In the genomic region with DNA sequence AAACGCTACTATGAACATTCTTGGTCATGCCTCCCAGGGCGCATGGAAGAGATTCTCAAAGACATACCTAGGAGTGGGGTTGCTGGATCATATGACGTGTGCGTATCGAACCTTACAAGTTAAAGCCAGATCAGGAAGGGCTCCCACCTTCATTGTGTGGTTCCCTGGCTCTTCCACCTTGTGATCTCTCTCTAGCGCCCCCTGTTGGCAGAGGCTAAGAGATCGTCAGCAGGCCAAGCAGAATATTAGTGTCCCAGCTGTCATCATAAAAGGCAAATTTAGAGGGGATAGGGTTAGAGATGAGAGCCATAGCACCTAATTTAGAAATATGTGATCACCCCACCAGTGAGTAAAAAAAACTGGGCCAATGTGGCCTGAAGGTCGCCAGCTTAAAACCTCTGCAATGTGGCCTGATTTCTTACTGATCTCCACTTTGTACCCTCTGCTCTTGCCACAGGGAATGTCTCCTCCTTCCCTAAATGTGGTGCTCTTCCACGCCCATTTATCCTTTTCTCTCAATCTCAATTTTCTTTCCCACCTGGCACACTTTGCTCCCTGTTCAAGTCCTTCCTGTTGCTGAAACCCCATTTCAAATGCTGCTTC, we compare ENCODE assay signal across 8 cellular contexts.
DNase-seq lines count a peak whose midpoint lies in the region; ATAC-seq and TF ChIP-seq lines count a peak whose summit lies in the region.

No MANE protein-coding gene starts in this region.

- no peak overlapping the region for H2BK120ac ChIP-seq in IMR-90 (ENCODE audit: low read depth, low read length)

- no peak overlapping the region for H2AK9ac ChIP-seq in IMR-90 (replicated peaks; ENCODE audit: low read depth, low read length, poor library complexity)

- in situ Hi-C loops in IMR-90 (cut with MboI; ENCODE audit: low sequenced_read_pairs), result loop anchor here (5.0 kb wide), 1 partner anchor 248 kb away; no protein-coding TSS in a partner anchor

- no peak overlapping the region for H2BK15ac ChIP-seq in IMR-90 (ENCODE audit: low read depth, low read length)

- dilution Hi-C loops in IMR-90 (cut with HindIII; ENCODE audit: low sequenced_read_pairs, unreplicated experiment), result no loop called here

- POLR2A ChIA-PET in IMR-90 (lab: Charles Lee; ENCODE audit: unreplicated experiment), result no interaction called here

- CTCF ChIA-PET in IMR-90 (lab: Yijun Ruan, JAX), result interaction anchor here (0.6 to 3.2 kb wide), 5 partner anchors 10 to 391 kb away, joined by 3 to 16 read pairs (median 3); no protein-coding TSS in a partner anchor

- H3K4me3 ChIP-seq in IMR-90 (ENCODE audit: insufficient read depth, low read depth, low read length), result no peak overlapping the region
- no peak overlapping the region for H3K4me3 ChIP-seq in adrenal gland

- H3K23ac ChIP-seq in IMR-90 (ENCODE audit: low read depth, low read length), result no peak overlapping the region

- no peak overlapping the region for H2BK20ac ChIP-seq in IMR-90 (ENCODE audit: low read depth, low read length)

- H2BK5ac ChIP-seq in IMR-90 (ENCODE audit: low read depth, low read length, poor library complexity, severe bottlenecking), result no peak overlapping the region

- intact Hi-C loops in IMR-90 (cut with micrococcal nuclease) (loop anchor here (1.0 to 5.0 kb wide), 2 partner anchors 73 to 247 kb away; no protein-coding TSS in a partner anchor), adrenal gland (cut with DNase I) (loop anchor here (5.0 kb wide), 2 partner anchors 68 to 248 kb away; no protein-coding TSS in a partner anchor)

- H3K18ac ChIP-seq in IMR-90 (ENCODE audit: low read depth, low read length), result no peak overlapping the region

- H3K9me1 ChIP-seq in IMR-90 (ENCODE audit: insufficient read depth, low read length), result no peaks in the 10 kb centered on the region

- H4K20me1 ChIP-seq in IMR-90 (ENCODE audit: insufficient read depth, low read length), result no peaks in the 10 kb centered on the region

- DNase-seq in EH (ENCODE audit: low read depth) (peak; percentile 64), IMR-90 (peak; percentile 51), SW480 (ENCODE audit: low spot score) (peak; percentile 27), adrenal gland (peak; percentile 43 to 79 (median 76)), hepatic stellate cell (ENCODE audit: low spot score) (peak; percentile 47)
- DNase-seq in stimulated activated CD4-positive, alpha-beta T cell treated with anti-CD3 and anti-CD28 coated beads, Interleukin-12 subunit alpha, Interleukin-12 subunit beta, amount 100 ng/mL, for 48 hours (ENCODE audit: low read depth in 2 of 3, low spot score in 1 of 3), result peak; percentile 29 to 69 (median 53)

- H3K4me1 ChIP-seq in IMR-90 (ENCODE audit: control insufficient read depth, insufficient read depth, low read length) (no peaks in the 10 kb centered on the region), adrenal gland (replicated peaks in 1 of 2) (no peaks in the 10 kb centered on the region)

- H4K8ac ChIP-seq in IMR-90 (ENCODE audit: low read depth in 2 of 2, low read length in 2 of 2), result no peak overlapping the region

- no peak for TF ChIP-seq POLR2A in IMR-90 (IDR thresholded peaks at IDR 0.05; ENCODE audit: low read depth, low read length)
- no peak for TF ChIP-seq POLR2A in adrenal gland (IDR thresholded peaks at IDR 0.05)

- no peak overlapping the region for H4K5ac ChIP-seq in IMR-90 (ENCODE audit: low read depth, low read length)

- WGBS in IMR-90 (ENCODE audit: extremely low coverage in 2 of 2, insufficient read length in 1 of 2), 2 experiments, result 53% methylated on average over 2 of the region's 9 CpGs; no CpG with 5 or more reads in 1 of the 2 experiments
- WGBS in adrenal gland, 4 donors, result 37 to 42% (median 41%) methylated on average over 9 of the region's 9 CpGs

- H2AFZ ChIP-seq in IMR-90 (replicated peaks; ENCODE audit: low read length, poor library complexity), result no peak overlapping the region

- no peak overlapping the region for H3K56ac ChIP-seq in IMR-90 (ENCODE audit: extremely low read depth, insufficient read depth, low read length)

- ATAC-seq in IMR-90 (ENCODE audit: low read depth) (peak; percentile 73), GM19023 (IDR thresholded peaks at IDR 0.05; ENCODE audit: unreplicated experiment) (no peak), HG02763 (IDR thresholded peaks at IDR 0.05; ENCODE audit: unreplicated experiment) (no peak)

- TF ChIP-seq RAD21 in IMR-90 (IDR thresholded peaks at IDR 0.05; ENCODE audit: low read length), result peak; percentile 67

- no peak overlapping the region for H3K4ac ChIP-seq in IMR-90 (ENCODE audit: low read depth, low read length)

- H3K4me2 ChIP-seq in IMR-90 (ENCODE audit: low read depth, low read length), result no peak overlapping the region

- peak; percentile 75 for TF ChIP-seq CTCF in IMR-90 (conservative IDR thresholded peaks at IDR 0.05; ENCODE audit: low read depth, low read length)
- TF ChIP-seq CTCF in adrenal gland (IDR thresholded peaks at IDR 0.05), result peak; percentile 57 to 80 (median 75)

- H3K27ac ChIP-seq in IMR-90 (ENCODE audit: insufficient read depth, low read length), result no peak overlapping the region
- H3K27ac ChIP-seq in adrenal gland, result no peak overlapping the region

- 0 out of 2 replicates have a peak overlapping the region, but pooled peaks have one; percentile 31 for H2AK5ac ChIP-seq in IMR-90 (ENCODE audit: low read depth, low read length)

- H4K91ac ChIP-seq in IMR-90 (ENCODE audit: insufficient read depth, low read depth, low read length), result no peak overlapping the region

- H3K9me3 ChIP-seq in IMR-90 (ENCODE audit: control insufficient read depth, insufficient read depth, low read length) (no peaks in the 10 kb centered on the region), adrenal gland (replicated peaks in 1 of 3) (no peaks in the 10 kb centered on the region)

- H3K79me1 ChIP-seq in IMR-90 (ENCODE audit: low read depth in 1 of 2, low read length in 2 of 2), result no peaks in the 10 kb centered on the region

- H3K14ac ChIP-seq in IMR-90 (replicated peaks; ENCODE audit: low read depth, low read length), result no peak overlapping the region

- H3K9ac ChIP-seq in IMR-90 (ENCODE audit: low read depth, low read length), result no peak overlapping the region

- no TSS peak for BruUV-seq in IMR-90 (replicated peaks; lab: Mats Ljungman, UMichigan)

- H3K36me3 ChIP-seq in IMR-90 (ENCODE audit: control insufficient read depth, insufficient read depth, low read length) (no peaks in the 10 kb centered on the region), adrenal gland (replicated peaks in 1 of 2) (no peaks in the 10 kb centered on the region)

- H3K27me3 ChIP-seq in IMR-90 (ENCODE audit: control insufficient read depth, insufficient read depth, low read length) (peaks cover 20% of the 10 kb centered on the region), adrenal gland (no peaks in the 10 kb centered on the region)

TF ChIP-seq in IMR-90, 13 proteins besides CTCF, POLR2A, EP300 and RAD21:
- TF ChIP-seq MXI1 (IDR thresholded peaks at IDR 0.05; ENCODE audit: borderline replicate concordance, low read depth, low read length), result no peak
- TF ChIP-seq RFX5 (IDR thresholded peaks at IDR 0.05; ENCODE audit: low read depth, low read length), result no peak
- peak; percentile 64 for TF ChIP-seq SMC3 (IDR thresholded peaks at IDR 0.05; ENCODE audit: low read depth, low read length)
